2 cellular contexts compared by ENCODE assay signal in the genomic region with DNA sequence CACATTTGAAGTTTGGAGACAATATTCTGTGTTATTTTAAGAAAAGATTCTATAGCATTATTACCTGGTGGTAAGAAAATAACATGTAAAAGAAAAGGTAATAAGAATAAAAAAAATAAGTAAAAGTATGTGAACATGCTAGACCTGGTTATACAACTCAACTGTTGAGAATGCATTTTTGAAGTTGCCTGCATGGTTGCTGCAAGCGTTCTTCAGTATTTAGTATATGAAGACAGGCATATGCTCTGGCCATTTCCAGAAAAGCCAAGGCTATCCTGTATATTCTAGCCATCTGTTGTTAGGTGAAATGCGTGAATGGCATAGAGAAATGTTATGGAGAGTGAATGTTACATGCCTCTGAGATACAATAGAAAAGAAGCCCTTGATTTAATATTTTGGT.
TF ChIP-seq lines count a peak whose summit lies in the region.

No MANE protein-coding gene starts in this region.

TF ChIP-seq in A549, 52 proteins besides CTCF, POLR2A, EP300 and RAD21:
- TF ChIP-seq, protein P1, sequence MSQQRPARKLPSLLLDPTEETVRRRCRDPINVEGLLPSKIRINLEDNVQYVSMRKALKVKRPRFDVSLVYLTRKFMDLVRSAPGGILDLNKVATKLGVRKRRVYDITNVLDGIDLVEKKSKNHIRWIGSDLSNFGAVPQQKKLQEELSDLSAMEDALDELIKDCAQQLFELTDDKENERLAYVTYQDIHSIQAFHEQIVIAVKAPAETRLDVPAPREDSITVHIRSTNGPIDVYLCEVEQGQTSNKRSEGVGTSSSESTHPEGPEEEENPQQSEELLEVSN (IDR thresholded peaks at IDR 0.05; ENCODE audit: borderline replicate concordance, low read depth), result no peak
- no peak for TF ChIP-seq MAFK (IDR thresholded peaks at IDR 0.05; ENCODE audit: partially characterized antibody)
- no peak for TF ChIP-seq HDAC2 (IDR thresholded peaks at IDR 0.05)
- no peak for TF ChIP-seq RFX5 (IDR thresholded peaks at IDR 0.05)
- TF ChIP-seq HES2 (IDR thresholded peaks at IDR 0.05), result no peak
- TF ChIP-seq, protein P2, sequence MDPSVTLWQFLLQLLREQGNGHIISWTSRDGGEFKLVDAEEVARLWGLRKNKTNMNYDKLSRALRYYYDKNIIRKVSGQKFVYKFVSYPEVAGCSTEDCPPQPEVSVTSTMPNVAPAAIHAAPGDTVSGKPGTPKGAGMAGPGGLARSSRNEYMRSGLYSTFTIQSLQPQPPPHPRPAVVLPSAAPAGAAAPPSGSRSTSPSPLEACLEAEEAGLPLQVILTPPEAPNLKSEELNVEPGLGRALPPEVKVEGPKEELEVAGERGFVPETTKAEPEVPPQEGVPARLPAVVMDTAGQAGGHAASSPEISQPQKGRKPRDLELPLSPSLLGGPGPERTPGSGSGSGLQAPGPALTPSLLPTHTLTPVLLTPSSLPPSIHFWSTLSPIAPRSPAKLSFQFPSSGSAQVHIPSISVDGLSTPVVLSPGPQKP (IDR thresholded peaks at IDR 0.05; ENCODE audit: low read depth, low read length), result no peak

TF ChIP-seq in GM23338, 12 proteins besides CTCF, POLR2A, EP300 and RAD21 (continued from another document):
- TF ChIP-seq STAT1 (IDR thresholded peaks at IDR 0.05; ENCODE audit: unreplicated experiment), result no peak
- TF ChIP-seq, protein P3, sequence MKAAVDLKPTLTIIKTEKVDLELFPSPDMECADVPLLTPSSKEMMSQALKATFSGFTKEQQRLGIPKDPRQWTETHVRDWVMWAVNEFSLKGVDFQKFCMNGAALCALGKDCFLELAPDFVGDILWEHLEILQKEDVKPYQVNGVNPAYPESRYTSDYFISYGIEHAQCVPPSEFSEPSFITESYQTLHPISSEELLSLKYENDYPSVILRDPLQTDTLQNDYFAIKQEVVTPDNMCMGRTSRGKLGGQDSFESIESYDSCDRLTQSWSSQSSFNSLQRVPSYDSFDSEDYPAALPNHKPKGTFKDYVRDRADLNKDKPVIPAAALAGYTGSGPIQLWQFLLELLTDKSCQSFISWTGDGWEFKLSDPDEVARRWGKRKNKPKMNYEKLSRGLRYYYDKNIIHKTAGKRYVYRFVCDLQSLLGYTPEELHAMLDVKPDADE (IDR thresholded peaks at IDR 0.05), result no peak
- TF ChIP-seq EZH2phosphoT487 (IDR thresholded peaks at IDR 0.05; ENCODE audit: unreplicated experiment), result no peak
- TF ChIP-seq ZNF114 (CRISPR knock-in tag; IDR thresholded peaks at IDR 0.05), result no peak
- no peak for TF ChIP-seq NANOG (IDR thresholded peaks at IDR 0.05; ENCODE audit: borderline replicate concordance)
- no peak for TF ChIP-seq REST (IDR thresholded peaks at IDR 0.05; ENCODE audit: unreplicated experiment)
- no peak for TF ChIP-seq EZH2 (IDR thresholded peaks at IDR 0.05; ENCODE audit: low read depth, unreplicated experiment)
- TF ChIP-seq, protein P4, sequence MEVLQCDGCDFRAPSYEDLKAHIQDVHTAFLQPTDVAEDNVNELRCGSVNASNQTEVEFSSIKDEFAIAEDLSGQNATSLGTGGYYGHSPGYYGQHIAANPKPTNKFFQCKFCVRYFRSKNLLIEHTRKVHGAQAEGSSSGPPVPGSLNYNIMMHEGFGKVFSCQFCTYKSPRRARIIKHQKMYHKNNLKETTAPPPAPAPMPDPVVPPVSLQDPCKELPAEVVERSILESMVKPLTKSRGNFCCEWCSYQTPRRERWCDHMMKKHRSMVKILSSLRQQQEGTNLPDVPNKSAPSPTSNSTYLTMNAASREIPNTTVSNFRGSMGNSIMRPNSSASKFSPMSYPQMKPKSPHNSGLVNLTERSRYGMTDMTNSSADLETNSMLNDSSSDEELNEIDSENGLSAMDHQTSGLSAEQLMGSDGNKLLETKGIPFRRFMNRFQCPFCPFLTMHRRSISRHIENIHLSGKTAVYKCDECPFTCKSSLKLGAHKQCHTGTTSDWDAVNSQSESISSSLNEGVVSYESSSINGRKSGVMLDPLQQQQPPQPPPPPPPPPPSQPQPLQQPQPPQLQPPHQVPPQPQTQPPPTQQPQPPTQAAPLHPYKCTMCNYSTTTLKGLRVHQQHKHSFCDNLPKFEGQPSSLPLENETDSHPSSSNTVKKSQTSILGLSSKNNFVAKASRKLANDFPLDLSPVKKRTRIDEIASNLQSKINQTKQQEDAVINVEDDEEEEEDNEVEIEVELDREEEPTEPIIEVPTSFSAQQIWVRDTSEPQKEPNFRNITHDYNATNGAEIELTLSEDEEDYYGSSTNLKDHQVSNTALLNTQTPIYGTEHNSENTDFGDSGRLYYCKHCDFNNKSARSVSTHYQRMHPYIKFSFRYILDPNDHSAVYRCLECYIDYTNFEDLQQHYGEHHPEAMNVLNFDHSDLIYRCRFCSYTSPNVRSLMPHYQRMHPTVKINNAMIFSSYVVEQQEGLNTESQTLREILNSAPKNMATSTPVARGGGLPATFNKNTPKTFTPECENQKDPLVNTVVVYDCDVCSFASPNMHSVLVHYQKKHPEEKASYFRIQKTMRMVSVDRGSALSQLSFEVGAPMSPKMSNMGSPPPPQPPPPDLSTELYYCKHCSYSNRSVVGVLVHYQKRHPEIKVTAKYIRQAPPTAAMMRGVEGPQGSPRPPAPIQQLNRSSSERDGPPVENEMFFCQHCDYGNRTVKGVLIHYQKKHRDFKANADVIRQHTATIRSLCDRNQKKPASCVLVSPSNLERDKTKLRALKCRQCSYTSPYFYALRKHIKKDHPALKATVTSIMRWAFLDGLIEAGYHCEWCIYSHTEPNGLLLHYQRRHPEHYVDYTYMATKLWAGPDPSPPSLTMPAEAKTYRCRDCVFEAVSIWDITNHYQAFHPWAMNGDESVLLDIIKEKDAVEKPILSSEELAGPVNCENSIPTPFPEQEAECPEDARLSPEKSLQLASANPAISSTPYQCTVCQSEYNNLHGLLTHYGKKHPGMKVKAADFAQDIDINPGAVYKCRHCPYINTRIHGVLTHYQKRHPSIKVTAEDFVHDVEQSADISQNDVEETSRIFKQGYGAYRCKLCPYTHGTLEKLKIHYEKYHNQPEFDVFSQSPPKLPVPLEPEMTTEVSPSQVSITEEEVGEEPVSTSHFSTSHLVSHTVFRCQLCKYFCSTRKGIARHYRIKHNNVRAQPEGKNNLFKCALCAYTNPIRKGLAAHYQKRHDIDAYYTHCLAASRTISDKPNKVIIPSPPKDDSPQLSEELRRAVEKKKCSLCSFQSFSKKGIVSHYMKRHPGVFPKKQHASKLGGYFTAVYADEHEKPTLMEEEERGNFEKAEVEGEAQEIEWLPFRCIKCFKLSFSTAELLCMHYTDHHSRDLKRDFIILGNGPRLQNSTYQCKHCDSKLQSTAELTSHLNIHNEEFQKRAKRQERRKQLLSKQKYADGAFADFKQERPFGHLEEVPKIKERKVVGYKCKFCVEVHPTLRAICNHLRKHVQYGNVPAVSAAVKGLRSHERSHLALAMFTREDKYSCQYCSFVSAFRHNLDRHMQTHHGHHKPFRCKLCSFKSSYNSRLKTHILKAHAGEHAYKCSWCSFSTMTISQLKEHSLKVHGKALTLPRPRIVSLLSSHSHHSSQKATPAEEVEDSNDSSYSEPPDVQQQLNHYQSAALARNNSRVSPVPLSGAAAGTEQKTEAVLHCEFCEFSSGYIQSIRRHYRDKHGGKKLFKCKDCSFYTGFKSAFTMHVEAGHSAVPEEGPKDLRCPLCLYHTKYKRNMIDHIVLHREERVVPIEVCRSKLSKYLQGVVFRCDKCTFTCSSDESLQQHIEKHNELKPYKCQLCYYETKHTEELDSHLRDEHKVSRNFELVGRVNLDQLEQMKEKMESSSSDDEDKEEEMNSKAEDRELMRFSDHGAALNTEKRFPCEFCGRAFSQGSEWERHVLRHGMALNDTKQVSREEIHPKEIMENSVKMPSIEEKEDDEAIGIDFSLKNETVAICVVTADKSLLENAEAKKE (CRISPR knock-in tag; IDR thresholded peaks at IDR 0.05), result no peak
